ENCODE assay signal across 1 cellular context in genomic region chr7:134212576-134213546, GRCh38.
TF ChIP-seq lines count a peak whose summit lies in the region.

No MANE protein-coding gene starts in this region.

TF ChIP-seq in K562, 482 proteins besides CTCF, POLR2A, EP300 and RAD21 (continued from another document and continues in another):
- TF ChIP-seq CGGBP1 (CRISPR knock-in tag; IDR thresholded peaks at IDR 0.05) (no peak), PHF20 (IDR thresholded peaks at IDR 0.05; ENCODE audit: partially characterized antibody) (no peak), MECOM (CRISPR knock-in tag; IDR thresholded peaks at IDR 0.05) (0 out of 2 replicates have a peak, but pooled peaks have one; percentile 26), MAFF (IDR thresholded peaks at IDR 0.05; ENCODE audit: low read length) (peak; percentile 67; the same call in 1 of the 2 replicates), HDAC3 (IDR thresholded peaks at IDR 0.05; ENCODE audit: borderline replicate concordance, partially characterized antibody) (no peak), ZNF143 (CRISPR knock-in tag; IDR thresholded peaks at IDR 0.05) (no peak), THAP7 (CRISPR knock-in tag; IDR thresholded peaks at IDR 0.05) (no peak), RFX1 (IDR thresholded peaks at IDR 0.05) (no peak), BACH1 (tag; IDR thresholded peaks at IDR 0.05) (peak; percentile 24; the same call in 1 of the 2 replicates), UBTF (IDR thresholded peaks at IDR 0.05; ENCODE audit: borderline replicate concordance in 1 of 2, low read depth in 2 of 2, low read length in 2 of 2) (0 out of 4 replicates have a peak, but pooled peaks have one; percentile 37 to 51), MYC (IDR thresholded peaks at IDR 0.05; ENCODE audit: low read depth, low read length) (no peak), MYC (CRISPR knock-in tag; IDR thresholded peaks at IDR 0.05; ENCODE audit: borderline replicate concordance, low read depth) (no peak), RBBP5 (IDR thresholded peaks at IDR 0.05; ENCODE audit: borderline replicate concordance, insufficient read depth, low read length, poor library complexity, severe bottlenecking) (no peak), NR2C2 (CRISPR knock-in tag; IDR thresholded peaks at IDR 0.05) (no peak), NR2C2 (tag; IDR thresholded peaks at IDR 0.05) (peak; percentile 64), RUNX1 (IDR thresholded peaks at IDR 0.05; ENCODE audit: low read depth) (no peak), IFI16 (CRISPR knock-in tag; IDR thresholded peaks at IDR 0.05) (0 out of 2 replicates have a peak, but pooled peaks have one; percentile 11), C11orf30 (IDR thresholded peaks at IDR 0.05; ENCODE audit: low read depth) (peak; percentile 84), NUFIP1 (IDR thresholded peaks at IDR 0.05; ENCODE audit: partially characterized antibody) (no peak), ZBTB9 (CRISPR knock-in tag; IDR thresholded peaks at IDR 0.05) (no peak), KAT8 (IDR thresholded peaks at IDR 0.05; ENCODE audit: low read depth) (no peak), MAFK (IDR thresholded peaks at IDR 0.05; ENCODE audit: low read length) (peak; percentile 66; the same call in 1 of the 2 replicates), STAT5A (IDR thresholded peaks at IDR 0.05; ENCODE audit: borderline replicate concordance, low read length) (peak; percentile 18; the same call in 1 of the 2 replicates), CXXC5 (CRISPR knock-in tag; IDR thresholded peaks at IDR 0.05) (peak; percentile 72; the same call in 1 of the 2 replicates), L3MBTL2 (IDR thresholded peaks at IDR 0.05) (peak; percentile 32; the same call in 1 of the 2 replicates), EP400 (IDR thresholded peaks at IDR 0.05) (0 out of 2 replicates have a peak, but pooled peaks have one; percentile 4), ZBTB43 (CRISPR knock-in tag; IDR thresholded peaks at IDR 0.05) (no peak), ESRRA (IDR thresholded peaks at IDR 0.05; ENCODE audit: borderline replicate concordance, low read depth) (peak; percentile 22; the same call in 1 of the 2 replicates), NCOA6 (IDR thresholded peaks at IDR 0.05) (peak; percentile 19; the same call in 1 of the 2 replicates), ZNF785 (CRISPR knock-in tag; IDR thresholded peaks at IDR 0.05) (no peak), MLX (CRISPR knock-in tag; conservative IDR thresholded peaks at IDR 0.05) (no peak), SOX6 (IDR thresholded peaks at IDR 0.05) (0 out of 2 replicates have a peak, but pooled peaks have one; percentile 10), CTBP1 (IDR thresholded peaks at IDR 0.05; ENCODE audit: borderline replicate concordance) (peak; percentile 97), RCOR1 (IDR thresholded peaks at IDR 0.05; ENCODE audit: borderline replicate concordance in 1 of 2, low read depth in 2 of 2, low read length in 2 of 2) (peak in 1 of 2 experiments; percentile 95; a peak in 3 of 4 replicates), ELF1 (tag; IDR thresholded peaks at IDR 0.05) (peak; percentile 56), HDAC1 (IDR thresholded peaks at IDR 0.05) (0 out of 4 replicates have a peak, but pooled peaks of 1 of the 2 experiments have one; percentile 49), NFRKB (IDR thresholded peaks at IDR 0.05; ENCODE audit: low read depth) (0 out of 2 replicates have a peak, but pooled peaks have one; percentile 23), NR1H2 (CRISPR knock-in tag; IDR thresholded peaks at IDR 0.05) (no peak), ELF4 (CRISPR knock-in tag; IDR thresholded peaks at IDR 0.05) (peak; percentile 56; the same call in 1 of the 2 replicates), MITF (IDR thresholded peaks at IDR 0.05) (peak; percentile 90), SMAD4 (CRISPR knock-in tag; conservative IDR thresholded peaks at IDR 0.05) (0 out of 2 replicates have a peak, but pooled peaks have one; percentile 30), HDAC2 (IDR thresholded peaks at IDR 0.05) (peak; percentile 68; the same call in 1 of the 2 replicates), BHLHE40 (IDR thresholded peaks at IDR 0.05; ENCODE audit: low read length) (peak; percentile 81), HMBOX1 (IDR thresholded peaks at IDR 0.05) (peak; percentile 51; the same call in 1 of the 2 replicates), ZNF316 (IDR thresholded peaks at IDR 0.05) (peak; percentile 73), ZBTB26 (CRISPR knock-in tag; IDR thresholded peaks at IDR 0.05) (0 out of 2 replicates have a peak, but pooled peaks have one; percentile 25), KDM1A (IDR thresholded peaks at IDR 0.05) (peak; percentile 65 to 79), TAF9B (IDR thresholded peaks at IDR 0.05; ENCODE audit: partially characterized antibody) (peak; percentile 18), ATF3 (IDR thresholded peaks at IDR 0.05) (peak; percentile 82), ATF3 (CRISPR knock-in tag; conservative IDR thresholded peaks at IDR 0.05) (no peak), MNT (conservative IDR thresholded peaks at IDR 0.05) (peak in 1 of 2 experiments; percentile 22; a peak in 2 of 4 replicates)
